ENCODE assay signal across 22 cellular contexts in the genomic region with DNA sequence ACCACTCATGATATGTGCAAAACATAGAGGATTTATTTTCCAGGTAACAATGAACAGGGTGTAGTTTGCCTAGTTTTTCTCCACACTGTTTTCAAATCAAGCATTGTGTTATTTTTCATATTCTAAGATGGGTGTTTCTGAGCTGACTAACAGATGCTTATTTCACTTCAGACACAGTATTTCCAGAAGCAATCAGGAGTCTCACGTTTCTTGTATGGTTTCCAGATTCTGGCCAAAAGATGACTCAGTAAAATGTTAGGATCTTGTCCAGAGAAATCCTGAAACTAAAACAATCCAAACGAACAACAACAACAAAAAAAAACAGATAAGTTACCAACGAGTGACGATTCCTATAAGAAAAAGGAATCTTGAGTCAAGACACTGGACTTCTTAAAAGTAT. TPM values are rescaled to one million over a fixed set of nuclear protein-coding genes. Genes with fewer than 3 reads are reported as not detected.
A peak's percentile ranks its signal among the peaks of the same experiment; 100 is the strongest.
DNase-seq lines count a peak whose midpoint lies in the region; ATAC-seq and TF ChIP-seq lines count a peak whose summit lies in the region.
"Had no signal": no experiment of that assay in that cellular context is flagged by ENCODE, and none has a peak within 500 bp of the region (broad histone marks: within the 10 kb centered on the region; RNA-seq: fewer than 3 reads in every experiment).

No MANE protein-coding gene starts in this region.

- H3K27ac ChIP-seq in ACC112 (ENCODE audit: low read depth, low read length), result peak overlapping the region; percentile 41; the same call in 1 of the 2 replicates
- no peak overlapping the region for H3K27ac ChIP-seq in esophagus squamous epithelium
- H3K27ac ChIP-seq: psoas muscle, upper lobe of right lung had no signal

- 0 out of 2 replicates have a peak, but pooled peaks cover 4% of the 10 kb centered on the region for H3K36me3 ChIP-seq in ACC112 (ENCODE audit: insufficient read depth, low read length)
- peaks cover 0 to 33% (median 0%) of the 10 kb centered on the region in 3 donors for H3K36me3 ChIP-seq in esophagus squamous epithelium

- TF ChIP-seq CTCF in fibroblast of the aortic adventitia (IDR thresholded peaks at IDR 0.05; ENCODE audit: insufficient read depth, low read length) (no peak), esophagus squamous epithelium (IDR thresholded peaks at IDR 0.05) (no peak)

- H3K79me2 ChIP-seq in ACC112 (ENCODE audit: control insufficient read depth, insufficient read depth, low read length, unreplicated experiment), result no peaks in the 10 kb centered on the region

- intact Hi-C loops in esophagus squamous epithelium (cut with DNase I), result no loop called here

- TF ChIP-seq POLR2A in esophagus squamous epithelium (IDR thresholded peaks at IDR 0.05), result no peak

- ATAC-seq in HG03571 (IDR thresholded peaks at IDR 0.05; ENCODE audit: unreplicated experiment) (no peak), HG02884 (IDR thresholded peaks at IDR 0.05; ENCODE audit: unreplicated experiment) (no peak)
- ATAC-seq: natural killer cell; psoas muscle; stimulated activated naive CD8-positive, alpha-beta T cell treated with anti-CD3 and anti-CD28 coated beads, Interleukin-15, amount 100 ng/mL, for 72 hours; upper lobe of right lung had no signal

- DNase-seq in H4 (ENCODE audit: low spot score) (peak; percentile 11), amniotic stem cell (lab: John Stamatoyannopoulos, UW) (peak; percentile 9), fibroblast of the aortic adventitia (ENCODE audit: low read depth) (peak; percentile 73), DMS 273 treated with DMSO at 0.1 percent for 48 hours (lab: John Stamatoyannopoulos, UW) (no peak), esophagus squamous epithelium (lab: John Stamatoyannopoulos, UW) (no peak)
- DNase-seq: activated CD4-positive, alpha-beta T cell treated with anti-CD3 and anti-CD28 coated beads, Interleukin-2, amount 50 U/mL, for 4 hours; activated naive CD8-positive, alpha-beta T cell treated with anti-CD3 and anti-CD28 coated beads for 36 hours; activated T-cell treated with anti-CD3 and anti-CD28 coated beads, Interleukin-2, amount 50 U/mL, for 24 hours; H9; immature natural killer cell; natural killer cell; NCI-H1092; NCI-H748 treated with DMSO at 0.1 percent for 48 hours; psoas muscle; stimulated activated naive CD8-positive, alpha-beta T cell treated with anti-CD3 and anti-CD28 coated beads, Interleukin-15, amount 100 ng/mL, for 72 hours; upper lobe of right lung had no signal

- H2AFZ ChIP-seq in ACC112 (ENCODE audit: low read length, unreplicated experiment), result no peak overlapping the region

- no peaks in the 10 kb centered on the region for H3K27me3 ChIP-seq in ACC112 (ENCODE audit: insufficient read depth, low read length)
- no peaks in the 10 kb centered on the region for H3K27me3 ChIP-seq in esophagus squamous epithelium
- H3K27me3 ChIP-seq: upper lobe of right lung had no signal

- H3K4me1 ChIP-seq in ACC112 (ENCODE audit: control insufficient read depth, insufficient read depth, low read length, unreplicated experiment) (peaks cover 10% of the 10 kb centered on the region), esophagus squamous epithelium (no peaks in the 10 kb centered on the region)
- H3K4me1 ChIP-seq: psoas muscle, upper lobe of right lung had no signal

- H3K4me3 ChIP-seq in ACC112 (ENCODE audit: low read depth, low read length) (no peak overlapping the region; the same call in 1 of the 2 replicates), fibroblast of the aortic adventitia (ENCODE audit: low read depth, low read length) (no peak overlapping the region), esophagus squamous epithelium (no peak overlapping the region)
- H3K4me3 ChIP-seq: lung, psoas muscle, upper lobe of right lung had no signal

- 38 to 40% methylated on average over 4 of the region's 4 CpGs for WGBS in esophagus squamous epithelium, 2 donors

- no peaks in the 10 kb centered on the region for H3K9me3 ChIP-seq in esophagus squamous epithelium
- H3K9me3 ChIP-seq: psoas muscle, upper lobe of right lung had no signal

RNA-seq across cellular contexts. Expression of gene UTS2, which starts 5.3 kb away (rescaled TPM):
- total RNA-seq in H4 (2014; rRNA removed; shearing (Covaris generic)), result not detected in 2 replicates
- not detected in 2 replicates for total RNA-seq in fibroblast of the aortic adventitia (ENCODE audit: low replicate concordance)
- not detected for total RNA-seq in esophagus squamous epithelium
- total RNA-seq: cerebellum, G401, H9, upper lobe of right lung had no signal

Comparison
In these comparisons a context has a peak if more than half of its experiments do, and no peak if none do; other contexts are left out.
1. DNase-seq: peak in H4 (single experiment), amniotic stem cell (single experiment) and fibroblast of the aortic adventitia (single experiment); none in DMS 273 treated with DMSO at 0.1 percent for 48 hours (single experiment) and esophagus squamous epithelium (single experiment).